21 cellular contexts compared by ENCODE assay signal in the genomic region with DNA sequence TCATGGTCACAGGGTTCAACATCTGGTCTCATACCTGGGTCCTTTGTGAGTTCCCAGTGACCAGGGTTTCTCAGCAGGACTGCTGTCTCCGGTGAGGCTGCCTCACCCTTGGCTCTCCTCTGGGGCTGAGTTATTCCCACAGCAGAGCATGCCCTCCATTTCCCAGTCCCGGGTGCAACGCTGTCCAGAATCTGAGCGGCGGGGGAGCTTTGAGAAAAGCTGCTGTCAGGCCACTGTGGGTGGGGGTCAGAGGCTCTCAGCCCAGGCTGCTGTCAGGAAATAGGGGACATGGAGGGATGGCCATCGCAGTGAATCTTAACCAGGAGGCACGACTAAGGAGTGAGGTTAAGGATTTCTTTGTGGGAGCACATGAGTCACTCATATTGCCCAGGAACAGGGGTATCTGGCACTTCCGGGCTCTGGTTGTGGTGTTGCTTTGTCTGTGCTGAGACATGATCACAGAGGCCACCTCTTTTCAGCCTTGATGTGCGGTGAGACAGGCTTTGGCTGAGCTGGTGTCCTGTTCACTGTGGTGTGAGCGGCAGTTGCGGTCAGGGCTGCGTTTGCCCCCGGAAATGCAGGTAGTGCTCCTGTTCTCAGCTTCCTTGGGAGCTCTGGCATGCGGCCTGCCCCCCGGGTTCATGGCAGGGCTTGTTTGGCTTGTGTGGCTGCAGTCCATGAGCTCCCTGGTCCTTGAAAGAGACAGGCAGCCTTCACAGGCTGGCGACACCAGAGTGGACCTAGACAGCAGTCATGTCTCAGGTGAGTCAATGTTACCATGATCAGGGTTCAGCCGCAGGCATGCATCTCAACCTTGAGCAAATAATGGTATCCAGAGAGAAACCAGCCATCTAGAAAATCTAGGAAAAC.
DNase-seq lines count a peak whose midpoint lies in the region; ATAC-seq, FAIRE-seq and TF ChIP-seq lines count a peak whose summit lies in the region.
"Had no signal": no experiment of that assay in that cellular context is flagged by ENCODE, and none has a peak within 500 bp of the region (broad histone marks: within the 10 kb centered on the region; RNA-seq: fewer than 3 reads in every experiment).

No MANE protein-coding gene starts in this region.

- H2AFZ ChIP-seq in H1 (ENCODE audit: low read length) (no peak overlapping the region), neural progenitor cell (replicated peaks) (no peak overlapping the region)
- H2AFZ ChIP-seq: GM23338 had no signal

- no peak for TF ChIP-seq EP300 in H1 (IDR thresholded peaks at IDR 0.05; ENCODE audit: borderline replicate concordance in 1 of 2, low read depth in 2 of 2, low read length in 2 of 2)

- H3K4me1 ChIP-seq in H1 (replicated peaks in 1 of 4; ENCODE audit: control insufficient read depth in 3 of 4, insufficient read depth in 4 of 4, low read length in 3 of 4), result no peaks in the 10 kb centered on the region; a peak in 2 of 7 replicates
- peaks cover 18% of the 10 kb centered on the region for H3K4me1 ChIP-seq in neural progenitor cell
- H3K4me1 ChIP-seq in CD8-positive, alpha-beta memory T cell (ENCODE audit: insufficient read depth, low read length), result peaks cover 13% of the 10 kb centered on the region
- no peaks in the 10 kb centered on the region for H3K4me1 ChIP-seq in mucosa of descending colon (ENCODE audit: low read depth)
- H3K4me1 ChIP-seq: SJSA1 had no signal

- POLR2A ChIA-PET in H1 (lab: Charles Lee; ENCODE audit: partially characterized antibody), result no interaction called here
- POLR2A ChIA-PET in CD8-positive, alpha-beta memory T cell (lab: Charles Lee), result no interaction called here

- H2BK15ac ChIP-seq in H1 (ENCODE audit: low read length), result no peak overlapping the region

- H4K20me1 ChIP-seq in H1 (replicated peaks in 1 of 2; ENCODE audit: control insufficient read depth in 1 of 2, insufficient read depth in 2 of 2, low read length in 2 of 2) (no peaks in the 10 kb centered on the region), neural progenitor cell (ENCODE audit: low read depth) (no peaks in the 10 kb centered on the region)

- CTCF ChIA-PET in H1 (lab: Charles Lee; ENCODE audit: partially characterized antibody), result interaction anchor here (1.0 to 1.8 kb wide), 3 partner anchors 12 to 56 kb away, joined by 3 to 4 read pairs (median 3); no protein-coding TSS in a partner anchor
- CTCF ChIA-PET in CD8-positive, alpha-beta memory T cell (lab: Charles Lee), result no interaction called here

- no peak overlapping the region for H2AK5ac ChIP-seq in H1 (ENCODE audit: low read depth, low read length)

- H3K4me3 Mint-ChIP-seq in neural progenitor cell, result no peak overlapping the region
- no peak overlapping the region for H3K4me3 Mint-ChIP-seq in CD8-positive, alpha-beta memory T cell
- H3K4me3 Mint-ChIP-seq: GM23338 had no signal

- peaks cover 6% of the 10 kb centered on the region; the same call in 1 of the 2 replicates for H3K23me2 ChIP-seq in H1 (ENCODE audit: low read depth, low read length)

- TF ChIP-seq CTCF in H1 (IDR thresholded peaks at IDR 0.05; ENCODE audit: control extremely low read depth in 1 of 3, insufficient read depth in 1 of 3, low read depth in 1 of 3, low read length in 3 of 3), result no peak
- no peak for TF ChIP-seq CTCF in neural progenitor cell (IDR thresholded peaks at IDR 0.05)
- no peak for TF ChIP-seq CTCF in mucosa of descending colon (IDR thresholded peaks at IDR 0.05)
- no peak for TF ChIP-seq CTCF in WERI-Rb-1 (IDR thresholded peaks at IDR 0.05; ENCODE audit: low read depth, low read length)

- 90% methylated on average over 17 of the region's 17 CpGs; no CpG with 5 or more reads in 1 of the 2 experiments for WGBS in H1 (ENCODE audit: extremely low coverage in 1 of 2, insufficient coverage in 1 of 2, insufficient read length in 1 of 2, insufficient replicate concordance in 2 of 2, low coverage in 1 of 2, low lambda C conversion rate in 2 of 2, missing lambda C conversion rate in 1 of 2), 2 experiments

- no peak overlapping the region for H3K4me2 ChIP-seq in H1 (ENCODE audit: insufficient read depth in 1 of 2, low read depth in 2 of 2, low read length in 2 of 2)
- no peak overlapping the region for H3K4me2 ChIP-seq in neural progenitor cell
- H3K4me2 ChIP-seq: GM23338 had no signal

- H3K36me3 ChIP-seq in H1 (ENCODE audit: control insufficient read depth in 2 of 4, insufficient read depth in 4 of 4, low read length in 3 of 4) (no peaks in the 10 kb centered on the region), neural progenitor cell (no peaks in the 10 kb centered on the region), mucosa of descending colon (ENCODE audit: low read depth) (no peaks in the 10 kb centered on the region), WERI-Rb-1 (no peaks in the 10 kb centered on the region)
- no peaks in the 10 kb centered on the region for H3K36me3 ChIP-seq in CD8-positive, alpha-beta memory T cell (ENCODE audit: insufficient read depth, low read length)
- H3K36me3 ChIP-seq: SJSA1 had no signal

- H3K79me2 ChIP-seq in H1 (ENCODE audit: control insufficient read depth in 1 of 2, insufficient read depth in 2 of 2, low read length in 2 of 2), result no peaks in the 10 kb centered on the region
- no peaks in the 10 kb centered on the region for H3K79me2 ChIP-seq in neural progenitor cell (ENCODE audit: low read depth)

- no peaks in the 10 kb centered on the region for H3K36me3 Mint-ChIP-seq in neural progenitor cell
- H3K36me3 Mint-ChIP-seq in CD8-positive, alpha-beta memory T cell, result no peaks in the 10 kb centered on the region

- no peak overlapping the region for H4K5ac ChIP-seq in H1 (ENCODE audit: insufficient read length, low read depth, low read length)

- no peak overlapping the region for H3K18ac ChIP-seq in H1 (ENCODE audit: extremely low read depth, low read length)

- H3K27ac ChIP-seq in H1 (ENCODE audit: low read depth, low read length) (no peak overlapping the region), neural progenitor cell (no peak overlapping the region), WERI-Rb-1 (no peak overlapping the region)
- no peak overlapping the region for H3K27ac ChIP-seq in CD8-positive, alpha-beta memory T cell (ENCODE audit: low read depth, low read length)
- H3K27ac ChIP-seq: SJSA1 had no signal

- no peak overlapping the region for H2BK120ac ChIP-seq in H1 (replicated peaks; ENCODE audit: low read depth, low read length)

- H3K9me3 ChIP-seq in H1 (ENCODE audit: insufficient read depth in 2 of 2, low read depth in 1 of 2, low read length in 1 of 2) (no peaks in the 10 kb centered on the region), neural progenitor cell (ENCODE audit: low read depth) (no peaks in the 10 kb centered on the region), mucosa of descending colon (peaks cover 4% of the 10 kb centered on the region), WERI-Rb-1 (ENCODE audit: severe bottlenecking) (no peaks in the 10 kb centered on the region)
- H3K9me3 ChIP-seq in CD8-positive, alpha-beta memory T cell (ENCODE audit: low read length), result no peaks in the 10 kb centered on the region

- ATAC-seq in mucosa of descending colon, result no peak
- ATAC-seq: GM23338, HCT116, K562 had no signal

- peak overlapping the region; percentile 69 for H3K4ac ChIP-seq in H1 (replicated peaks; ENCODE audit: insufficient read length, low read depth, low read length)

- intact Hi-C loops in mucosa of descending colon (cut with DNase I, micrococcal nuclease), result no loop called here

- no peak for FAIRE-seq in H1 (lab: Jason Lieb, UNC)
- FAIRE-seq: GM19239, K562 had no signal

- no peaks in the 10 kb centered on the region for H3F3A ChIP-seq in neural progenitor cell (ENCODE audit: low read depth)

- H3K79me1 ChIP-seq in H1 (ENCODE audit: low read depth, low read length), result no peaks in the 10 kb centered on the region

- H2BK20ac ChIP-seq in H1 (ENCODE audit: low read length), result no peak overlapping the region

- H3K23ac ChIP-seq in H1 (ENCODE audit: insufficient read length), result no peak overlapping the region

- no peak overlapping the region for H3K56ac ChIP-seq in H1 (replicated peaks; ENCODE audit: insufficient read length, low read depth, low read length)

- TF ChIP-seq RAD21 in H1 (IDR thresholded peaks at IDR 0.05 in 1 of 2, conservative IDR thresholded peaks at IDR 0.05 in 1 of 2; ENCODE audit: low read depth in 2 of 2, low read length in 2 of 2), result no peak

- H3K27me3 Mint-ChIP-seq in neural progenitor cell (ENCODE audit: insufficient read depth, low read depth), result peaks cover 24% of the 10 kb centered on the region
- peaks cover 3 to 6% of the 10 kb centered on the region in 2 donors for H3K27me3 Mint-ChIP-seq in CD8-positive, alpha-beta memory T cell

- no peaks in the 10 kb centered on the region for H3K27me3 ChIP-seq in H1 (replicated peaks in 1 of 4; ENCODE audit: control insufficient read depth in 3 of 4, extremely low read depth in 1 of 4, insufficient read depth in 3 of 4, low read length in 3 of 4)
- no peaks in the 10 kb centered on the region for H3K27me3 ChIP-seq in neural progenitor cell
- no peaks in the 10 kb centered on the region for H3K27me3 ChIP-seq in CD8-positive, alpha-beta memory T cell (ENCODE audit: insufficient read depth, low read length, poor library complexity, severe bottlenecking)
- peaks cover 3% of the 10 kb centered on the region for H3K27me3 ChIP-seq in WERI-Rb-1 (ENCODE audit: insufficient read depth, low read depth, severe bottlenecking)
- H3K27me3 ChIP-seq: SJSA1 had no signal

- DNase-seq in Daoy (ENCODE audit: low read depth) (peak; percentile 72), M059J (ENCODE audit: low read depth) (peak; percentile 32), H1 (ENCODE audit: low read depth in 1 of 2, low spot score in 2 of 2) (peak in 1 of 2 experiments; percentile 35), neural progenitor cell (ENCODE audit: low spot score) (no peak), mucosa of descending colon (no peak), NCI-H524 treated with DMSO at 0.1 percent for 48 hours (lab: John Stamatoyannopoulos, UW) (no peak), WERI-Rb-1 (no peak)
- no peak for DNase-seq in CD8-positive, alpha-beta memory T cell
- DNase-seq: ACHN, C1 segment of cervical spinal cord, DMS 273 treated with DMSO at 0.1 percent for 48 hours, GF-D8, NCI-H1105, NCI-H2081, NCI-H774, SW 1271 had no signal

- no peak overlapping the region for H4K91ac ChIP-seq in H1 (replicated peaks; ENCODE audit: insufficient read length, low read length)

- H2BK5ac ChIP-seq in H1 (ENCODE audit: low read depth, low read length), result no peak overlapping the region

- H2BK12ac ChIP-seq in H1 (ENCODE audit: low read depth, low read length), result no peak overlapping the region; the same call in 1 of the 2 replicates

- no peak overlapping the region for H4K8ac ChIP-seq in H1 (ENCODE audit: extremely low read depth, insufficient read depth, low read length)

- H3K9ac ChIP-seq in H1 (replicated peaks in 1 of 4; ENCODE audit: extremely low read depth in 1 of 4, low read depth in 3 of 4, low read length in 3 of 4), result no peak overlapping the region; a peak in 1 of 7 replicates
- no peak overlapping the region for H3K9ac ChIP-seq in neural progenitor cell

- peak overlapping the region; percentile 31 for H3K27ac Mint-ChIP-seq in neural progenitor cell
- no peak overlapping the region for H3K27ac Mint-ChIP-seq in CD8-positive, alpha-beta memory T cell
- H3K27ac Mint-ChIP-seq: GM23338 had no signal

- H3K4me1 Mint-ChIP-seq in neural progenitor cell, result peaks cover 57% of the 10 kb centered on the region
- H3K4me1 Mint-ChIP-seq in CD8-positive, alpha-beta memory T cell, result peaks cover 0 to 7% (median 4%) of the 10 kb centered on the region in 3 donors

- H3K14ac ChIP-seq in H1 (ENCODE audit: insufficient read length), result no peak overlapping the region

- H3K4me3 ChIP-seq in H1 (ENCODE audit: extremely low read depth in 1 of 4, insufficient read depth in 2 of 4, low read depth in 3 of 4, low read length in 4 of 4), result no peak overlapping the region
- H3K4me3 ChIP-seq in neural progenitor cell, result no peak overlapping the region
- H3K4me3 ChIP-seq in CD8-positive, alpha-beta memory T cell (ENCODE audit: low read length), result no peak overlapping the region
- no peak overlapping the region for H3K4me3 ChIP-seq in mucosa of descending colon
- H3K4me3 ChIP-seq in WERI-Rb-1 (ENCODE audit: low read depth, low read length), result no peak overlapping the region
- H3K4me3 ChIP-seq: GM23338, K562, SJSA1 had no signal

- peaks cover 7% of the 10 kb centered on the region for H3K9me3 Mint-ChIP-seq in neural progenitor cell
- H3K9me3 Mint-ChIP-seq in CD8-positive, alpha-beta memory T cell, result peaks cover 0 to 2% (median 0%) of the 10 kb centered on the region in 5 donors

- TF ChIP-seq POLR2A in H1 (IDR thresholded peaks at IDR 0.05; ENCODE audit: control extremely low read depth in 1 of 2, low read depth in 2 of 2, low read length in 2 of 2), result no peak

Comparison
In these comparisons a context has a peak if more than half of its experiments do, and no peak if none do; other contexts are left out.
1. DNase-seq: peak in Daoy (single experiment) and M059J (single experiment); none in neural progenitor cell (single experiment), CD8-positive, alpha-beta memory T cell (0 of 5), mucosa of descending colon (0 of 3), NCI-H524 treated with DMSO at 0.1 percent for 48 hours (single experiment) and WERI-Rb-1 (single experiment).